In genomic region chr10:104304927-104305326, GRCh38 we compare ENCODE assay signal across 1 cellular context.
TF ChIP-seq lines count a peak whose summit lies in the region.

No MANE protein-coding gene starts in this region.

TF ChIP-seq in H1, 55 proteins besides CTCF, POLR2A, EP300 and RAD21:
- TF ChIP-seq SP2 (IDR thresholded peaks at IDR 0.05; ENCODE audit: low read length) (no peak), BRCA1 (IDR thresholded peaks at IDR 0.05; ENCODE audit: low read depth, low read length) (no peak), TAF1 (IDR thresholded peaks at IDR 0.05; ENCODE audit: low read depth, low read length) (no peak)
- TF ChIP-seq, protein P1, sequence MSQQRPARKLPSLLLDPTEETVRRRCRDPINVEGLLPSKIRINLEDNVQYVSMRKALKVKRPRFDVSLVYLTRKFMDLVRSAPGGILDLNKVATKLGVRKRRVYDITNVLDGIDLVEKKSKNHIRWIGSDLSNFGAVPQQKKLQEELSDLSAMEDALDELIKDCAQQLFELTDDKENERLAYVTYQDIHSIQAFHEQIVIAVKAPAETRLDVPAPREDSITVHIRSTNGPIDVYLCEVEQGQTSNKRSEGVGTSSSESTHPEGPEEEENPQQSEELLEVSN (IDR thresholded peaks at IDR 0.05): no peak
